8 cellular contexts compared by ENCODE assay signal in the genomic region with DNA sequence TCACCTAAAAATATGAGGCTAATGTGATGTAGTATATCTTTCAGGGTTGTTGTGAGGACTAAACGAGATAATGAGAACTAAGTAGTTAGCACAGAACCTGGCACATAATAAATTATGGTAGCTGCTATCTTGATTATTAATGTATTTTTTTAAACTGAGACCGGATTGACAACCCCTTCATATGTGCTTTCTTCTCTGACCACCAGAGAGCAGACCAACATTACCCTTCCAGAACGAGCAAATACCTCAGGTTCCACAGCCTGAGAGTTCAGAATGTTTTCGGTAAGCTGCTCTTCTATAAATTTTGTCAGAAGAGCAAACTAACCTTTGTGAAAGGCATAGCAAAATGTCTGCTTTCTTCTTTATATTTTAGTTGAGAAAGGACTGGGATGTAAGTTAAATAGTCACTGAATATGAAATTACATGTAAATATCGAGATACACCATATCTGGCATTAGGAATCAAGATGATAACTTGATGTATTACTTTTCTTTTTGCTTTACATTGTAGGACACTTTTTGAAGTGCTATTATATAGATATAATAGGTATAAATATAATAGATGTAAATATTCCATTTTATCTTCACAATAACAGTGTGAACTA. TPM values are rescaled to one million over a fixed set of nuclear protein-coding genes. Genes with fewer than 3 reads are reported as not detected.
DNase-seq lines count a peak whose midpoint lies in the region; ATAC-seq, FAIRE-seq and TF ChIP-seq lines count a peak whose summit lies in the region.

No MANE protein-coding gene starts in this region.

- CTCF ChIA-PET in A549 (lab: Yijun Ruan, JAX): interaction anchor here (0.6 to 6.8 kb wide), 48 partner anchors 8 to 538 kb away, joined by 3 to 80 read pairs (median 4); a partner anchor contains a TSS

- peak; percentile 89 to 95 for TF ChIP-seq RAD21 in A549 (conservative IDR thresholded peaks at IDR 0.05 in 1 of 2, IDR thresholded peaks at IDR 0.05 in 1 of 2)

- H3K9me3 ChIP-seq in A549: no peaks in the 10 kb centered on the region

- H3K4me1 Mint-ChIP-seq in naive thymus-derived CD8-positive, alpha-beta T cell: peaks cover 6 to 22% (median 19%) of the 10 kb centered on the region in 4 donors

- no peak for TF ChIP-seq EP300 in A549 (IDR thresholded peaks at IDR 0.05)

- POLR2A ChIA-PET in A549 (lab: Yijun Ruan, JAX): interaction anchor here (1.2 kb wide), 1 partner anchor 13 kb away, joined by 3 read pairs; a partner anchor contains a TSS
- POLR2A ChIA-PET in naive thymus-derived CD8-positive, alpha-beta T cell (lab: Charles Lee): interaction anchor here (1.0 to 5.2 kb wide), 5 partner anchors 14 to 537 kb away, joined by 3 to 41 read pairs (median 4); a partner anchor contains a TSS

- no peak overlapping the region for H3K4me3 ChIP-seq in A549

- H3K27me3 Mint-ChIP-seq in naive thymus-derived CD8-positive, alpha-beta T cell: peaks cover 7 to 21% (median 17%) of the 10 kb centered on the region in 5 donors

- peaks cover 0 to 6% (median 5%) of the 10 kb centered on the region in 3 donors for H3K36me3 Mint-ChIP-seq in naive thymus-derived CD8-positive, alpha-beta T cell

- FAIRE-seq in A549 (lab: Jason Lieb, UNC): peak; percentile 99

- ATAC-seq in A549: peak; percentile 78 to 94; a peak in 5 of 6 replicates
- ATAC-seq in HG03521 (IDR thresholded peaks at IDR 0.05; ENCODE audit: unreplicated experiment): peak; percentile 52
- peak; percentile 81 to 92 for ATAC-seq in naive thymus-derived CD8-positive, alpha-beta T cell
- ATAC-seq in GM18517 (IDR thresholded peaks at IDR 0.05; ENCODE audit: unreplicated experiment): no peak

- DNase-seq in A549 (ENCODE audit: low read depth in 1 of 2, low spot score in 1 of 2) (peak; percentile 67 to 73), DMS153 (lab: John Stamatoyannopoulos, UW) (peak; percentile 25), SK-N-DZ (ENCODE audit: low spot score) (peak; percentile 36)
- DNase-seq in effector CD4-positive, alpha-beta T cell: peak; percentile 17
- DNase-seq in naive thymus-derived CD8-positive, alpha-beta T cell: peak in 9 of 10 donors; percentile 18 to 74 (median 55)
- DNase-seq in NK-92 treated with Interleukin-12 subunit alpha and Interleukin-12 subunit beta, amount 100 ng/mL, for 24 hours (lab: John Stamatoyannopoulos, UW): no peak

- peak; percentile 89 for TF ChIP-seq CTCF in A549 (IDR thresholded peaks at IDR 0.05)

- peaks cover 0 to 5% (median 0%) of the 10 kb centered on the region in 9 donors for H3K9me3 Mint-ChIP-seq in naive thymus-derived CD8-positive, alpha-beta T cell

- H3K4me3 Mint-ChIP-seq in naive thymus-derived CD8-positive, alpha-beta T cell: no peak overlapping the region

- WGBS in A549 (ENCODE audit: missing lambda C conversion rate): 30% methylated on average over 5 of the region's 5 CpGs

- TF ChIP-seq POLR2A in A549 (IDR thresholded peaks at IDR 0.05; ENCODE audit: low read length): no peak

- H3K27ac ChIP-seq in A549: no peak overlapping the region

- peak overlapping the region in 1 of 10 donors; percentile 3 for H3K27ac Mint-ChIP-seq in naive thymus-derived CD8-positive, alpha-beta T cell

- H3K4me2 ChIP-seq in A549: no peak overlapping the region

- H3K4me1 ChIP-seq in A549: no peaks in the 10 kb centered on the region

TF ChIP-seq in A549, 52 proteins besides CTCF, POLR2A, EP300 and RAD21:
- TF ChIP-seq RCOR1 (IDR thresholded peaks at IDR 0.05; ENCODE audit: low read depth, low read length) (no peak), SMC3 (IDR thresholded peaks at IDR 0.05) (peak; percentile 91)

RNA-seq across cellular contexts. Expression of a gene that starts 13.6 kb away (rescaled TPM):
- polyA plus RNA-seq in A549 (2011; rRNA removed): 21.2 and 28.3 TPM in 2 replicates
- polyA plus RNA-seq in A549 (2012; cell fraction: cytosol; rRNA removed): 9.4 and 10.4 TPM in 2 replicates
- 1.8 and 3.2 TPM in 2 replicates for polyA plus RNA-seq in A549 (2012; cell fraction: nucleus; rRNA removed)
- polyA plus RNA-seq in A549 (2017; fragmentation: RNase III; extraction: RNeasy Plus Mini Kit Qiagen cat#74134 plus additional on column Dnase treatment): 16.3 to 19.4 TPM (median 18.7 TPM) in 3 replicates
- 6.0 and 7.3 TPM in 2 replicates for polyA minus RNA-seq in A549 (2011; rRNA and poly(A)+ RNA removed)
- 23.5 and 26.7 TPM in 2 replicates for polyA plus RNA-seq in SK-N-DZ (2014; cell fraction: cytosol; rRNA removed)
- polyA plus RNA-seq in SK-N-DZ (2014; cell fraction: nucleus; rRNA removed): 9.0 and 14.4 TPM in 2 replicates
- total RNA-seq in naive thymus-derived CD8-positive, alpha-beta T cell: 10 to 100 TPM; 25.1 to 26.3 TPM
- 10 to 100 TPM; 17.2 to 30.1 (median 21.3) TPM for polyA plus RNA-seq in naive thymus-derived CD8-positive, alpha-beta T cell
